1 cellular context compared by ENCODE assay signal in the genomic region with DNA sequence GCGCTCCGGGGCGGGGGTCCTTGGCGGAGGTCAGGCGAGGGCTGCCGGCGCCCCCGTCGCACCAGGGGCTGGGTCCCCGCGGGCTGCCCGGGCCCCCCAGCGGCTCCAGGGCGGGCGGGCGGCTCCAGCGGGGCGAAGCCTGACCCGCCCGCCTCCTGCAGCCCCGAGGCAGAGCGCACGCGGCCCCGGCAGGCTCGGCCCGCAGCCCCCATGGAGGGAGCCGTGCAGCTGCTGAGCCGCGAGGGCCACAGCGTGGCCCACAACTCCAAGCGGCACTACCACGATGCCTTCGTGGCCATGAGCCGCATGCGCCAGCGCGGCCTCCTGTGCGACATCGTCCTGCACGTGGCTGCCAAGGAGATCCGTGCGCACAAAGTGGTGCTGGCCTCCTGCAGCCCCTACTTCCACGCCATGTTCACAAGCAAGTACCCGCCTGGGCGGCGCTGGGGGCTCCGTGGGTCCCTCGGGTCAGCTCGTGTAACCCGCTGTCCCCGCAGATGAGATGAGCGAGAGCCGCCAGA.
TF ChIP-seq lines count a peak whose summit lies in the region.

No MANE protein-coding gene starts in this region.

TF ChIP-seq in SK-N-SH treated with all-trans-retinoic acid at 6 μM for 48 hours, 23 proteins besides CTCF, POLR2A, EP300 and RAD21 (continued from another document):
- TF ChIP-seq, protein P1, sequence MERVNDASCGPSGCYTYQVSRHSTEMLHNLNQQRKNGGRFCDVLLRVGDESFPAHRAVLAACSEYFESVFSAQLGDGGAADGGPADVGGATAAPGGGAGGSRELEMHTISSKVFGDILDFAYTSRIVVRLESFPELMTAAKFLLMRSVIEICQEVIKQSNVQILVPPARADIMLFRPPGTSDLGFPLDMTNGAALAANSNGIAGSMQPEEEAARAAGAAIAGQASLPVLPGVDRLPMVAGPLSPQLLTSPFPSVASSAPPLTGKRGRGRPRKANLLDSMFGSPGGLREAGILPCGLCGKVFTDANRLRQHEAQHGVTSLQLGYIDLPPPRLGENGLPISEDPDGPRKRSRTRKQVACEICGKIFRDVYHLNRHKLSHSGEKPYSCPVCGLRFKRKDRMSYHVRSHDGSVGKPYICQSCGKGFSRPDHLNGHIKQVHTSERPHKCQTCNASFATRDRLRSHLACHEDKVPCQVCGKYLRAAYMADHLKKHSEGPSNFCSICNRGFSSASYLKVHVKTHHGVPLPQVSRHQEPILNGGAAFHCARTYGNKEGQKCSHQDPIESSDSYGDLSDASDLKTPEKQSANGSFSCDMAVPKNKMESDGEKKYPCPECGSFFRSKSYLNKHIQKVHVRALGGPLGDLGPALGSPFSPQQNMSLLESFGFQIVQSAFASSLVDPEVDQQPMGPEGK (CRISPR knock-in tag; IDR thresholded peaks at IDR 0.05; ENCODE audit: borderline replicate concordance) = no peak
- no peak for TF ChIP-seq PPARA (CRISPR knock-in tag; IDR thresholded peaks at IDR 0.05; ENCODE audit: borderline replicate concordance)
- TF ChIP-seq, protein P2, sequence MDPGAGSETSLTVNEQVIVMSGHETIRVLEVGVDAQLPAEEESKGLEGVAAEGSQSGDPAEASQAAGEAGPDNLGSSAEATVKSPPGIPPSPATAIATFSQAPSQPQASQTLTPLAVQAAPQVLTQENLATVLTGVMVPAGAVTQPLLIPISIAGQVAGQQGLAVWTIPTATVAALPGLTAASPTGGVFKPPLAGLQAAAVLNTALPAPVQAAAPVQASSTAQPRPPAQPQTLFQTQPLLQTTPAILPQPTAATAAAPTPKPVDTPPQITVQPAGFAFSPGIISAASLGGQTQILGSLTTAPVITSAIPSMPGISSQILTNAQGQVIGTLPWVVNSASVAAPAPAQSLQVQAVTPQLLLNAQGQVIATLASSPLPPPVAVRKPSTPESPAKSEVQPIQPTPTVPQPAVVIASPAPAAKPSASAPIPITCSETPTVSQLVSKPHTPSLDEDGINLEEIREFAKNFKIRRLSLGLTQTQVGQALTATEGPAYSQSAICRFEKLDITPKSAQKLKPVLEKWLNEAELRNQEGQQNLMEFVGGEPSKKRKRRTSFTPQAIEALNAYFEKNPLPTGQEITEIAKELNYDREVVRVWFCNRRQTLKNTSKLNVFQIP (CRISPR knock-in tag; IDR thresholded peaks at IDR 0.05; ENCODE audit: borderline replicate concordance, low read depth) = no peak
